8 cellular contexts compared by ENCODE assay signal in genomic region chr1:202692959-202693555, GRCh38. TPM values are rescaled to one million over a fixed set of nuclear protein-coding genes. Genes with fewer than 3 reads are reported as not detected.
DNase-seq lines count a peak whose midpoint lies in the region; ATAC-seq and TF ChIP-seq lines count a peak whose summit lies in the region.

No MANE protein-coding gene starts in this region.

- POLR2A ChIA-PET in Caco-2 (lab: Charles Lee) = no interaction called here

- no peak overlapping the region for H3K4me3 ChIP-seq in Caco-2 (ENCODE audit: low read depth, low read length)

- intact Hi-C loops in Caco-2 (cut with micrococcal nuclease; ENCODE audit: unreplicated experiment) = loop anchor here (1.0 kb wide), 1 partner anchor 36 kb away; no protein-coding TSS in a partner anchor

- H3K27me3 Mint-ChIP-seq in Caco-2 (ENCODE audit: insufficient read depth, unreplicated experiment) (peaks cover 24% of the 10 kb centered on the region), immature natural killer cell (ENCODE audit: low read depth in 3 of 3) (peaks cover 11 to 16% (median 15%) of the 10 kb centered on the region in 3 donors)

- H3K9me3 Mint-ChIP-seq in Caco-2 (ENCODE audit: unreplicated experiment) (no peaks in the 10 kb centered on the region), immature natural killer cell (peaks cover 0 to 4% (median 0%) of the 10 kb centered on the region in 6 donors)

- no peaks in the 10 kb centered on the region for H3K9me3 ChIP-seq in Caco-2

- H3K36me3 Mint-ChIP-seq in Caco-2 (ENCODE audit: insufficient read depth, unreplicated experiment) (no peaks in the 10 kb centered on the region), immature natural killer cell (no peaks in the 10 kb centered on the region)

- no peaks in the 10 kb centered on the region for H3K4me1 Mint-ChIP-seq in Caco-2 (ENCODE audit: low read depth, unreplicated experiment)
- peaks cover under 1% of the 10 kb centered on the region in 2 donors for H3K4me1 Mint-ChIP-seq in immature natural killer cell

- CTCF ChIA-PET in Caco-2 (lab: Charles Lee) = interaction anchor here (0.7 to 0.9 kb wide), 2 partner anchors 32 to 35 kb away, joined by 3 to 5 read pairs; no protein-coding TSS in a partner anchor

- ATAC-seq in HG02610 (IDR thresholded peaks at IDR 0.05; ENCODE audit: unreplicated experiment) = no peak

- H3K27ac Mint-ChIP-seq in Caco-2 (ENCODE audit: unreplicated experiment) (no peak overlapping the region), immature natural killer cell (no peak overlapping the region)

- BruUV-seq in Caco-2 (replicated peaks; lab: Mats Ljungman, UMichigan) = no TSS peak

- H3K4me3 Mint-ChIP-seq in Caco-2 (ENCODE audit: unreplicated experiment) (no peak overlapping the region), immature natural killer cell (no peak overlapping the region)

- peak in 1 of 2 experiments; percentile 45 for TF ChIP-seq CTCF in Caco-2 (IDR thresholded peaks at IDR 0.05; ENCODE audit: insufficient read depth in 1 of 2, low read depth in 1 of 2, low read length in 1 of 2, severe bottlenecking in 1 of 2, unreplicated experiment in 1 of 2)

- no peaks in the 10 kb centered on the region for H3K36me3 ChIP-seq in Caco-2 (ENCODE audit: control insufficient read depth, insufficient read depth, low read length)

- no peaks in the 10 kb centered on the region for H3K27me3 ChIP-seq in Caco-2 (replicated peaks; ENCODE audit: control insufficient read depth, insufficient read depth, low read length)

- no peaks in the 10 kb centered on the region for H3K4me1 ChIP-seq in Caco-2

- peak; percentile 66 to 81 for DNase-seq in Caco-2
- peak in 61 of 76 experiments; percentile 5 to 72 (median 37) for DNase-seq in HUDEP-2 (lab: John Stamatoyannopoulos, UW; ENCODE audit: unreplicated experiment in 76 of 76)
- peak; percentile 51 for DNase-seq in T1000 (lab: John Stamatoyannopoulos, UW)
- DNase-seq in astrocyte of the hippocampus (ENCODE audit: low read depth, low spot score) = peak; percentile 85
- DNase-seq in immature natural killer cell = peak; percentile 43 to 63 (median 46)
- DNase-seq in stimulated activated CD4-positive, alpha-beta T cell treated with anti-CD3 and anti-CD28 coated beads, Interleukin-1b, Interleukin-23, amount 100 ng/mL, for 48 hours = peak; percentile 56
- no peak for DNase-seq in NCI-H345 treated with DMSO at 0.1 percent for 48 hours (lab: John Stamatoyannopoulos, UW; ENCODE audit: unreplicated experiment)

RNA-seq across cellular contexts. Expression of gene SYT2, which starts 17.2 kb away (rescaled TPM):
- total RNA-seq in Caco-2 (2022) = 0.07 and 0.09 TPM in 2 replicates
- under 1 TPM in 1 of 3 donors, not detected in 2; 0.09 TPM for polyA plus RNA-seq in immature natural killer cell
